ENCODE assay signal across 1 cellular context in the genomic region with DNA sequence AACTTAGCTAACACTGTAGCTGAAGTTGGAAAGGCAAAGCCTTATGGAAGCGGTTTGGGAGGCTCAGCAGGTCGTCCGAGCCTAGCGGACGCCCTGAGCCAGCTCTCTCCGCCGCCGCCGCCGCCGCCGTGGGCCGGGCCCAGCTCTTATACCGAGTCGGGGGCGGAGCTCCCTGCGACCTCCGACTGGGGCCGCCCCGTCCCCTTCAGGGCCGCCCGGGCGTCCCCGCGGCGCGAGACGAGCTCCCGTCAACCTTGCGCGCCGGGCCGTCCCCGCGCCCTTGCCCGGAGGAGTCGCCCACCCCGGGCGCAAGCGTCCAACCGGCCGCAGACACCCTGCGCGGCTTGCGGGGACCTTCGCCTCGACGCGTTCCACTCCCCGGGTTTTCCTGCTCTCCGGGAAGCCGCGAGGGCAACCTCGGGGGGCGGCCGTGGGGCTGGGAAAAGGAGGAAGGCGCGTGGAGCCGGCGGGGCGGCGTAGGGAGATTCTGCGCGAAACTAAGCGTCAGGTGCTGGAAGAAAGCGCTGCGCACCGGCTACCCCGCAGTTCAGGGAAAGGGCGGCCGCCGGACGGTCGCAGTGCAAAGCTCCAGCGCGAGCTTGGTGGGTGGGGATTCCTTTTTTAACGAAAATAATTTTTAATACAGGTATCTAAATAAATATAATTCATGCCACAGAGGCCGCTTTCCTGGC.
TF ChIP-seq lines count a peak whose summit lies in the region.

A gene with protein sequence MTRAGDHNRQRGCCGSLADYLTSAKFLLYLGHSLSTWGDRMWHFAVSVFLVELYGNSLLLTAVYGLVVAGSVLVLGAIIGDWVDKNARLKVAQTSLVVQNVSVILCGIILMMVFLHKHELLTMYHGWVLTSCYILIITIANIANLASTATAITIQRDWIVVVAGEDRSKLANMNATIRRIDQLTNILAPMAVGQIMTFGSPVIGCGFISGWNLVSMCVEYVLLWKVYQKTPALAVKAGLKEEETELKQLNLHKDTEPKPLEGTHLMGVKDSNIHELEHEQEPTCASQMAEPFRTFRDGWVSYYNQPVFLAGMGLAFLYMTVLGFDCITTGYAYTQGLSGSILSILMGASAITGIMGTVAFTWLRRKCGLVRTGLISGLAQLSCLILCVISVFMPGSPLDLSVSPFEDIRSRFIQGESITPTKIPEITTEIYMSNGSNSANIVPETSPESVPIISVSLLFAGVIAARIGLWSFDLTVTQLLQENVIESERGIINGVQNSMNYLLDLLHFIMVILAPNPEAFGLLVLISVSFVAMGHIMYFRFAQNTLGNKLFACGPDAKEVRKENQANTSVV (minus strand): TSS at position 125 of the 692 bp plus-strand sequence. CDS start 326 bp downstream, outside the sequence.

TF ChIP-seq in HepG2, 621 proteins besides CTCF, POLR2A, EP300 and RAD21 (continued from another document and continues in another):
- TF ChIP-seq, protein P1, sequence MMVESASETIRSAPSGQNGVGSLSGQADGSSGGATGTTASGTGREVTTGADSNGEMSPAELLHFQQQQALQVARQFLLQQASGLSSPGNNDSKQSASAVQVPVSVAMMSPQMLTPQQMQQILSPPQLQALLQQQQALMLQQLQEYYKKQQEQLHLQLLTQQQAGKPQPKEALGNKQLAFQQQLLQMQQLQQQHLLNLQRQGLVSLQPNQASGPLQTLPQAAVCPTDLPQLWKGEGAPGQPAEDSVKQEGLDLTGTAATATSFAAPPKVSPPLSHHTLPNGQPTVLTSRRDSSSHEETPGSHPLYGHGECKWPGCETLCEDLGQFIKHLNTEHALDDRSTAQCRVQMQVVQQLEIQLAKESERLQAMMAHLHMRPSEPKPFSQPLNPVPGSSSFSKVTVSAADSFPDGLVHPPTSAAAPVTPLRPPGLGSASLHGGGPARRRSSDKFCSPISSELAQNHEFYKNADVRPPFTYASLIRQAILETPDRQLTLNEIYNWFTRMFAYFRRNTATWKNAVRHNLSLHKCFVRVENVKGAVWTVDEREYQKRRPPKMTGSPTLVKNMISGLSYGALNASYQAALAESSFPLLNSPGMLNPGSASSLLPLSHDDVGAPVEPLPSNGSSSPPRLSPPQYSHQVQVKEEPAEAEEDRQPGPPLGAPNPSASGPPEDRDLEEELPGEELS (CRISPR knock-in tag; IDR thresholded peaks at IDR 0.05): no peak
- no peak for TF ChIP-seq SNAI1 (CRISPR knock-in tag; IDR thresholded peaks at IDR 0.05; ENCODE audit: borderline replicate concordance)
- no peak; the same call in 1 of the 2 replicates for TF ChIP-seq ZNF350 (CRISPR knock-in tag; IDR thresholded peaks at IDR 0.05; ENCODE audit: borderline replicate concordance, low read depth)
- peak; percentile 47 for TF ChIP-seq U2AF1 (optimal IDR thresholded peaks at IDR 0.05; ENCODE audit: low read depth, low read length)
- TF ChIP-seq TOE1 (CRISPR knock-in tag; IDR thresholded peaks at IDR 0.05): peak; percentile 47; the same call in 1 of the 2 replicates
- TF ChIP-seq, protein P2, sequence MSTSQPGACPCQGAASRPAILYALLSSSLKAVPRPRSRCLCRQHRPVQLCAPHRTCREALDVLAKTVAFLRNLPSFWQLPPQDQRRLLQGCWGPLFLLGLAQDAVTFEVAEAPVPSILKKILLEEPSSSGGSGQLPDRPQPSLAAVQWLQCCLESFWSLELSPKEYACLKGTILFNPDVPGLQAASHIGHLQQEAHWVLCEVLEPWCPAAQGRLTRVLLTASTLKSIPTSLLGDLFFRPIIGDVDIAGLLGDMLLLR (CRISPR knock-in tag; IDR thresholded peaks at IDR 0.05): peak; percentile 84
- TF ChIP-seq SRSF1 (optimal IDR thresholded peaks at IDR 0.05; ENCODE audit: low read depth, low read length): peak; percentile 29
- no peak; the same call in 1 of the 2 replicates for TF ChIP-seq ZNF451 (CRISPR knock-in tag; IDR thresholded peaks at IDR 0.05)
- TF ChIP-seq CEBPB (IDR thresholded peaks at IDR 0.05; ENCODE audit: borderline replicate concordance, low read depth, low read length): no peak
- TF ChIP-seq ZNF558 (CRISPR knock-in tag; IDR thresholded peaks at IDR 0.05; ENCODE audit: borderline replicate concordance): no peak
- TF ChIP-seq, protein P3, sequence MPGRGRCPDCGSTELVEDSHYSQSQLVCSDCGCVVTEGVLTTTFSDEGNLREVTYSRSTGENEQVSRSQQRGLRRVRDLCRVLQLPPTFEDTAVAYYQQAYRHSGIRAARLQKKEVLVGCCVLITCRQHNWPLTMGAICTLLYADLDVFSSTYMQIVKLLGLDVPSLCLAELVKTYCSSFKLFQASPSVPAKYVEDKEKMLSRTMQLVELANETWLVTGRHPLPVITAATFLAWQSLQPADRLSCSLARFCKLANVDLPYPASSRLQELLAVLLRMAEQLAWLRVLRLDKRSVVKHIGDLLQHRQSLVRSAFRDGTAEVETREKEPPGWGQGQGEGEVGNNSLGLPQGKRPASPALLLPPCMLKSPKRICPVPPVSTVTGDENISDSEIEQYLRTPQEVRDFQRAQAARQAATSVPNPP (CRISPR knock-in tag; IDR thresholded peaks at IDR 0.05): peak; percentile 98
- TF ChIP-seq, protein P4, sequence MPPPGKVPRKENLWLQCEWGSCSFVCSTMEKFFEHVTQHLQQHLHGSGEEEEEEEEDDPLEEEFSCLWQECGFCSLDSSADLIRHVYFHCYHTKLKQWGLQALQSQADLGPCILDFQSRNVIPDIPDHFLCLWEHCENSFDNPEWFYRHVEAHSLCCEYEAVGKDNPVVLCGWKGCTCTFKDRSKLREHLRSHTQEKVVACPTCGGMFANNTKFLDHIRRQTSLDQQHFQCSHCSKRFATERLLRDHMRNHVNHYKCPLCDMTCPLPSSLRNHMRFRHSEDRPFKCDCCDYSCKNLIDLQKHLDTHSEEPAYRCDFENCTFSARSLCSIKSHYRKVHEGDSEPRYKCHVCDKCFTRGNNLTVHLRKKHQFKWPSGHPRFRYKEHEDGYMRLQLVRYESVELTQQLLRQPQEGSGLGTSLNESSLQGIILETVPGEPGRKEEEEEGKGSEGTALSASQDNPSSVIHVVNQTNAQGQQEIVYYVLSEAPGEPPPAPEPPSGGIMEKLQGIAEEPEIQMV (CRISPR knock-in tag; IDR thresholded peaks at IDR 0.05; ENCODE audit: low read depth): 0 out of 2 replicates have a peak, but pooled peaks have one; percentile 12
- TF ChIP-seq ZNF878 (CRISPR knock-in tag; IDR thresholded peaks at IDR 0.05): no peak
- TF ChIP-seq TARDBP (CRISPR knock-in tag; IDR thresholded peaks at IDR 0.05): peak; percentile 58
- TF ChIP-seq, protein P5, sequence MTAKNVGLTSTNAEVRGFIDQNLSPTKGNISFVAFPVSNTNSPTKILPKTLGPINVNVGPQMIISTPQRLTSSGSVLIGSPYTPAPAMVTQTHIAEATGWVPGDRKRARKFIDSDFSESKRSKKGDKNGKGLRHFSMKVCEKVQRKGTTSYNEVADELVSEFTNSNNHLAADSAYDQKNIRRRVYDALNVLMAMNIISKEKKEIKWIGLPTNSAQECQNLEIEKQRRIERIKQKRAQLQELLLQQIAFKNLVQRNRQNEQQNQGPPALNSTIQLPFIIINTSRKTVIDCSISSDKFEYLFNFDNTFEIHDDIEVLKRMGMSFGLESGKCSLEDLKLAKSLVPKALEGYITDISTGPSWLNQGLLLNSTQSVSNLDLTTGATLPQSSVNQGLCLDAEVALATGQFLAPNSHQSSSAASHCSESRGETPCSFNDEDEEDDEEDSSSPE (CRISPR knock-in tag; IDR thresholded peaks at IDR 0.05): peak; percentile 66; the same call in 1 of the 2 replicates
- TF ChIP-seq, protein P6, sequence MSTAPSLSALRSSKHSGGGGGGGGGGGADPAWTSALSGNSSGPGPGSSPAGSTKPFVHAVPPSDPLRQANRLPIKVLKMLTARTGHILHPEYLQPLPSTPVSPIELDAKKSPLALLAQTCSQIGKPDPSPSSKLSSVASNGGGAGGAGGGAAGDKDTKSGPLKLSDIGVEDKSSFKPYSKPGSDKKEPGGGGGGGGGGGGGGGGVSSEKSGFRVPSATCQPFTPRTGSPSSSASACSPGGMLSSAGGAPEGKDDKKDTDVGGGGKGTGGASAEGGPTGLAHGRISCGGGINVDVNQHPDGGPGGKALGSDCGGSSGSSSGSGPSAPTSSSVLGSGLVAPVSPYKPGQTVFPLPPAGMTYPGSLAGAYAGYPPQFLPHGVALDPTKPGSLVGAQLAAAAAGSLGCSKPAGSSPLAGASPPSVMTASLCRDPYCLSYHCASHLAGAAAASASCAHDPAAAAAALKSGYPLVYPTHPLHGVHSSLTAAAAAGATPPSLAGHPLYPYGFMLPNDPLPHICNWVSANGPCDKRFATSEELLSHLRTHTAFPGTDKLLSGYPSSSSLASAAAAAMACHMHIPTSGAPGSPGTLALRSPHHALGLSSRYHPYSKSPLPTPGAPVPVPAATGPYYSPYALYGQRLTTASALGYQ (CRISPR knock-in tag; IDR thresholded peaks at IDR 0.05): 0 out of 2 replicates have a peak, but pooled peaks have one; percentile 40
- no peak for TF ChIP-seq ELF4 (CRISPR knock-in tag; IDR thresholded peaks at IDR 0.05; ENCODE audit: borderline replicate concordance)
- no peak; the same call in 1 of the 2 replicates for TF ChIP-seq ELF1 (CRISPR knock-in tag; IDR thresholded peaks at IDR 0.05)
- no peak for TF ChIP-seq HNRNPK (IDR thresholded peaks at IDR 0.05; ENCODE audit: low read depth, low read length, poor library complexity, severe bottlenecking)
- no peak for TF ChIP-seq RAD51 (IDR thresholded peaks at IDR 0.05; ENCODE audit: borderline replicate concordance)
- TF ChIP-seq ARID2 (CRISPR knock-in tag; IDR thresholded peaks at IDR 0.05; ENCODE audit: borderline replicate concordance): no peak
- peak; percentile 84 for TF ChIP-seq RBM39 (IDR thresholded peaks at IDR 0.05; ENCODE audit: low read depth, low read length, poor library complexity, severe bottlenecking)
- TF ChIP-seq ZNF33A (CRISPR knock-in tag; IDR thresholded peaks at IDR 0.05; ENCODE audit: borderline replicate concordance): no peak
- no peak; the same call in 1 of the 2 replicates for TF ChIP-seq ZNF703 (CRISPR knock-in tag; IDR thresholded peaks at IDR 0.05; ENCODE audit: borderline replicate concordance)
- TF ChIP-seq, protein P7, sequence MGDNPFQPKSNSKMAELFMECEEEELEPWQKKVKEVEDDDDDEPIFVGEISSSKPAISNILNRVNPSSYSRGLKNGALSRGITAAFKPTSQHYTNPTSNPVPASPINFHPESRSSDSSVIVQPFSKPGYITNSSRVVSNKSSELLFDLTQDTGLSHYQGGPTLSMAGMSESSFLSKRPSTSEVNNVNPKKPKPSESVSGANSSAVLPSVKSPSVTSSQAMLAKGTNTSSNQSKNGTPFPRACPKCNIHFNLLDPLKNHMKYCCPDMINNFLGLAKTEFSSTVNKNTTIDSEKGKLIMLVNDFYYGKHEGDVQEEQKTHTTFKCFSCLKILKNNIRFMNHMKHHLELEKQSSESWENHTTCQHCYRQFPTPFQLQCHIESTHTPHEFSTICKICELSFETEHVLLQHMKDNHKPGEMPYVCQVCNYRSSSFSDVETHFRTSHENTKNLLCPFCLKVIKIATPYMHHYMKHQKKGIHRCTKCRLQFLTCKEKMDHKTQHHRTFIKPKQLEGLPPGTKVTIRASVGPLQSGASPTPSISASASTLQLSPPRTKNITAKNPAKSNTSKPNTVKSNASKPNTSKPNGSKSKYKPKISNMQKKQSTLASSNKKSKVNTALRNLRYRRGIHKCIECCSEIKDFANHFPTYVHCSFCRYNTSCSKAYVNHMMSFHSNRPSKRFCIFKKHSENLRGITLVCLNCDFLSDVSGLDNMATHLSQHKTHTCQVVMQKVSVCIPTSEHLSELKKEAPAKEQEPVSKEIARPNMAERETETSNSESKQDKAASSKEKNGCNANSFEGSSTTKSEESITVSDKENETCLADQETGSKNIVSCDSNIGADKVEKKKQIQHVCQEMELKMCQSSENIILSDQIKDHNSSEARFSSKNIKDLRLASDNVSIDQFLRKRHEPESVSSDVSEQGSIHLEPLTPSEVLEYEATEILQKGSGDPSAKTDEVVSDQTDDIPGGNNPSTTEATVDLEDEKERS (CRISPR knock-in tag; IDR thresholded peaks at IDR 0.05): peak; percentile 13; the same call in 1 of the 2 replicates
- no peak for TF ChIP-seq ZNF382 (CRISPR knock-in tag; IDR thresholded peaks at IDR 0.05; ENCODE audit: borderline replicate concordance)
- no peak for TF ChIP-seq ZNF598 (CRISPR knock-in tag; IDR thresholded peaks at IDR 0.05; ENCODE audit: borderline replicate concordance)
- TF ChIP-seq, protein P8, sequence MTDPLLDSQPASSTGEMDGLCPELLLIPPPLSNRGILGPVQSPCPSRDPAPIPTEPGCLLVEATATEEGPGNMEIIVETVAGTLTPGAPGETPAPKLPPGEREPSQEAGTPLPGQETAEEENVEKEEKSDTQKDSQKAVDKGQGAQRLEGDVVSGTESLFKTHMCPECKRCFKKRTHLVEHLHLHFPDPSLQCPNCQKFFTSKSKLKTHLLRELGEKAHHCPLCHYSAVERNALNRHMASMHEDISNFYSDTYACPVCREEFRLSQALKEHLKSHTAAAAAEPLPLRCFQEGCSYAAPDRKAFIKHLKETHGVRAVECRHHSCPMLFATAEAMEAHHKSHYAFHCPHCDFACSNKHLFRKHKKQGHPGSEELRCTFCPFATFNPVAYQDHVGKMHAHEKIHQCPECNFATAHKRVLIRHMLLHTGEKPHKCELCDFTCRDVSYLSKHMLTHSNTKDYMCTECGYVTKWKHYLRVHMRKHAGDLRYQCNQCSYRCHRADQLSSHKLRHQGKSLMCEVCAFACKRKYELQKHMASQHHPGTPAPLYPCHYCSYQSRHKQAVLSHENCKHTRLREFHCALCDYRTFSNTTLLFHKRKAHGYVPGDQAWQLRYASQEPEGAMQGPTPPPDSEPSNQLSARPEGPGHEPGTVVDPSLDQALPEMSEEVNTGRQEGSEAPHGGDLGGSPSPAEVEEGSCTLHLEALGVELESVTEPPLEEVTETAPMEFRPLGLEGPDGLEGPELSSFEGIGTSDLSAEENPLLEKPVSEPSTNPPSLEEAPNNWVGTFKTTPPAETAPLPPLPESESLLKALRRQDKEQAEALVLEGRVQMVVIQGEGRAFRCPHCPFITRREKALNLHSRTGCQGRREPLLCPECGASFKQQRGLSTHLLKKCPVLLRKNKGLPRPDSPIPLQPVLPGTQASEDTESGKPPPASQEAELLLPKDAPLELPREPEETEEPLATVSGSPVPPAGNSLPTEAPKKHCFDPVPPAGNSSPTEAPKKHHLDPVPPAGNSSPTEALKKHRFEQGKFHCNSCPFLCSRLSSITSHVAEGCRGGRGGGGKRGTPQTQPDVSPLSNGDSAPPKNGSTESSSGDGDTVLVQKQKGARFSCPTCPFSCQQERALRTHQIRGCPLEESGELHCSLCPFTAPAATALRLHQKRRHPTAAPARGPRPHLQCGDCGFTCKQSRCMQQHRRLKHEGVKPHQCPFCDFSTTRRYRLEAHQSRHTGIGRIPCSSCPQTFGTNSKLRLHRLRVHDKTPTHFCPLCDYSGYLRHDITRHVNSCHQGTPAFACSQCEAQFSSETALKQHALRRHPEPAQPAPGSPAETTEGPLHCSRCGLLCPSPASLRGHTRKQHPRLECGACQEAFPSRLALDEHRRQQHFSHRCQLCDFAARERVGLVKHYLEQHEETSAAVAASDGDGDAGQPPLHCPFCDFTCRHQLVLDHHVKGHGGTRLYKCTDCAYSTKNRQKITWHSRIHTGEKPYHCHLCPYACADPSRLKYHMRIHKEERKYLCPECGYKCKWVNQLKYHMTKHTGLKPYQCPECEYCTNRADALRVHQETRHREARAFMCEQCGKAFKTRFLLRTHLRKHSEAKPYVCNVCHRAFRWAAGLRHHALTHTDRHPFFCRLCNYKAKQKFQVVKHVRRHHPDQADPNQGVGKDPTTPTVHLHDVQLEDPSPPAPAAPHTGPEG (CRISPR knock-in tag; IDR thresholded peaks at IDR 0.05): peak; percentile 96
- TF ChIP-seq MAFF (IDR thresholded peaks at IDR 0.05; ENCODE audit: low read depth, low read length): no peak
- TF ChIP-seq MIXL1 (CRISPR knock-in tag; IDR thresholded peaks at IDR 0.05): no peak
- no peak for TF ChIP-seq GABPA (IDR thresholded peaks at IDR 0.05; ENCODE audit: low read depth, low read length)
- no peak for TF ChIP-seq GABPA (CRISPR knock-in tag; IDR thresholded peaks at IDR 0.05; ENCODE audit: low read depth)
- peak; percentile 81 for TF ChIP-seq HOXA3 (CRISPR knock-in tag; IDR thresholded peaks at IDR 0.05)
- peak; percentile 62; the same call in 1 of the 2 replicates for TF ChIP-seq ZNF329 (CRISPR knock-in tag; IDR thresholded peaks at IDR 0.05; ENCODE audit: low read depth)
- no peak for TF ChIP-seq ZNF557 (CRISPR knock-in tag; IDR thresholded peaks at IDR 0.05)
- TF ChIP-seq NR3C1 (CRISPR knock-in tag; IDR thresholded peaks at IDR 0.05): no peak
- TF ChIP-seq ZSCAN31 (CRISPR knock-in tag; IDR thresholded peaks at IDR 0.05; ENCODE audit: low read depth): peak; percentile 90
